Comparison of ENCODE assay signal across 8 cellular contexts in the genomic region with DNA sequence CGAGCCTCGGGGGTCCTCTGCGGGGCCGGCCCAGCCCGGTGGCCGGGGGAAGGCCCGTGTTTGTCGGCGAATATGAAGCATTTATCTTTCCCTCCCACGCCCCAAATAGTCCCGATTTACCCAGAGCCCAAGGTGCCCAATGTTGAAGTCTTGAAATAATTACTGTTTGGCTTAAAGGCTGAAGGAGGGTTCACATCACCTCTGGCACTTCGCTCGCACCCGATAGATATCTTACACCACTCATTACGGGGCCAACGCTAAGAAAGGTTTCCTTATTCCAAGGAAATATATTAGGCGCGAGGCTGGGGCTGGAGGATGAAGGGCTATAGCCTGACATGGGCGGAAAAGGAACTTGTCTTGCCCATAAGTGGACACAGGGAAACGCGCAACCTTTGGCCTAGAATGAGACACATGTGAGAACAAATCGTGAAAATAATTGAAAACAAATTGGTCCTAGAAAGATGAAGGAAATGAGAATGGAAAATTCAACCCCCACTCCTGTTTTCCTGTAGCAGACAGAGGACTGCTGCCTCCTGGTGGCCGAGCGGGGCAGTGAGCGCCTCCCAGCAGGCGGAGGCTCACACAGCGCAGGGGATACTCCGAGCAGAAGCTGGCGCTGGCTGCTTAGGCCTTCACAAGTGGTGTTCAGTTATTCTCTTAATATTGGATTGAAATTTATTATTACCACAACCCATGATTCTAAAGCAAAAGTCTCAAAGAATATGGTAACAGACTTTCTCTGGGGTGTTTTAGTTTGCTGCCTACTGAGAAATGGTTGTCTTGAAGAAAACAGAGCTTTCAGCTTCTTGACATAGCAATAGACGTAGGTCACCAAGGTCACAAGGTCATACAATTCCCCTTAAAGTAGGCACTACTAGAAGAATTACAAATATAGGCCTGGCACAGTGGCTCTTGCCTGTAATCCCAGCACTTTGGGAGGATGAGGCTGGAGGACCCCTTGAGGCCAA. TPM values are rescaled to one million over a fixed set of nuclear protein-coding genes. Genes with fewer than 3 reads are reported as not detected.
A peak's percentile ranks its signal among the peaks of the same experiment; 100 is the strongest.
DNase-seq lines count a peak whose midpoint lies in the region; ATAC-seq lines count a peak whose summit lies in the region.

No MANE protein-coding gene starts in this region.

- ATAC-seq in HG02642 (IDR thresholded peaks at IDR 0.05; ENCODE audit: poor library complexity, unreplicated experiment) = peak; percentile 71
- no peak for ATAC-seq in HG02938 (IDR thresholded peaks at IDR 0.05; ENCODE audit: unreplicated experiment)

- DNase-seq in Daoy (ENCODE audit: low read depth) (peak; percentile 83), NCI-H2196 (lab: John Stamatoyannopoulos, UW; ENCODE audit: unreplicated experiment) (peak; percentile 78), cerebellum (ENCODE audit: low spot score) (peak; percentile 86), islet precursor cell (peak; percentile 87)
- peak; percentile 72 for DNase-seq in activated CD4-positive, alpha-beta T cell treated with anti-CD3 and anti-CD28 coated beads for 1 hour
- DNase-seq in stimulated activated CD4-positive, alpha-beta T cell treated with anti-CD3 and anti-CD28 coated beads, Interleukin-12 subunit alpha, Interleukin-12 subunit beta, amount 100 ng/mL, for 24 hours (ENCODE audit: low read depth in 2 of 2) = peak; percentile 66 to 86

RNA-seq across cellular contexts. Expression of gene CCL21, which starts 7.9 kb away (rescaled TPM):
- not detected in 2 replicates for total RNA-seq in Daoy (2014; rRNA removed; shearing (Covaris generic))
- total RNA-seq in cerebellum = not detected

RNA-seq across cellular contexts. Expression of gene CCL19, which starts 11.0 kb away (rescaled TPM):
- not detected in 2 replicates for total RNA-seq in Daoy (2014; rRNA removed; shearing (Covaris generic))
- not detected for total RNA-seq in cerebellum

RNA-seq across cellular contexts. Expression of gene CCL27, which starts 39.6 kb away (rescaled TPM):
- not detected in 2 replicates for total RNA-seq in Daoy (2014; rRNA removed; shearing (Covaris generic))
- not detected for total RNA-seq in cerebellum

RNA-seq across cellular contexts. Expression of gene IL11RA, which starts 50.1 kb away (rescaled TPM):
- 6.1 and 9.0 TPM in 2 replicates for total RNA-seq in Daoy (2014; rRNA removed; shearing (Covaris generic))
- total RNA-seq in cerebellum = 16.1 TPM

RNA-seq across cellular contexts. Expression of gene GALT, which starts 55.6 kb away (rescaled TPM):
- total RNA-seq in Daoy (2014; rRNA removed; shearing (Covaris generic)) = 8.2 and 20.2 TPM in 2 replicates
- 59.7 TPM for total RNA-seq in cerebellum
